ENCODE assay signal across 2 cellular contexts in genomic region chr6:110600640-110601039, GRCh38.
DNase-seq lines count a peak whose midpoint lies in the region; ATAC-seq, FAIRE-seq and TF ChIP-seq lines count a peak whose summit lies in the region.
"Not testable (repeated sequence)": the region's sequence is repeated elsewhere in the genome, so short reads cannot be mapped to it uniquely, and the experiment has no call there.

No MANE protein-coding gene starts in this region.

- H3K79me2 ChIP-seq in GM12878 (ENCODE audit: control insufficient read depth, insufficient read depth, low read length): not testable (repeated sequence)

- not testable (repeated sequence) for TF ChIP-seq RAD21 in GM12878 (IDR thresholded peaks at IDR 0.05; ENCODE audit: insufficient read depth, low read depth, low read length)

- in situ Hi-C loops in GM12878 (cut with MboI): not testable (repeated sequence)

- not testable (repeated sequence) for H2AFZ ChIP-seq in GM12878 (ENCODE audit: control insufficient read depth, low read depth, low read length)

- not testable (repeated sequence) for FAIRE-seq in GM12878 (lab: Jason Lieb, UNC)

- not testable (repeated sequence) for ATAC-seq in GM12878

- not testable (repeated sequence) for H3K4me3 ChIP-seq in HEK293 (ENCODE audit: low read depth, low read length); GM12878

- WGBS in GM12878 (ENCODE audit: insufficient coverage, insufficient replicate concordance, low lambda C conversion rate, missing lambda C conversion rate): 100% methylated on average over 1 of the region's 3 CpGs

- H4K20me1 ChIP-seq in GM12878 (ENCODE audit: control insufficient read depth, insufficient read depth): not testable (repeated sequence)

- H3K27me3 ChIP-seq in GM12878 (replicated peaks in 1 of 2; ENCODE audit: control insufficient read depth in 2 of 2, insufficient read depth in 2 of 2, low read length in 1 of 2): not testable (repeated sequence)

- not testable (repeated sequence) for H3K4me1 ChIP-seq in HEK293 (ENCODE audit: control insufficient read depth, insufficient read depth, low read length); GM12878 (ENCODE audit: control insufficient read depth, insufficient read depth, low read length)

- not testable (repeated sequence) for DNase-seq in GM12878 (ENCODE audit: low read depth, low spot score)

- TF ChIP-seq POLR2A in GM12878 (IDR thresholded peaks at IDR 0.05; ENCODE audit: low read depth, low read length): not testable (repeated sequence)

- not testable (repeated sequence) for H3K9me3 ChIP-seq in HEK293 (ENCODE audit: control insufficient read depth, insufficient read depth, low read depth, low read length); GM12878 (replicated peaks; ENCODE audit: control insufficient read depth, insufficient read depth, low read length)

- BruUV-seq in GM12878 (replicated peaks; lab: Mats Ljungman, UMichigan): not testable (repeated sequence)

- not testable (repeated sequence) for TF ChIP-seq CTCF in HEK293 (tag by site-specific recombination; IDR thresholded peaks at IDR 0.05); GM12878 (IDR thresholded peaks at IDR 0.05 in 2 of 3, conservative IDR thresholded peaks at IDR 0.05 in 1 of 3; ENCODE audit: control insufficient read depth in 2 of 3, extremely low read depth in 1 of 3, insufficient read depth in 1 of 3, low read depth in 3 of 3, low read length in 3 of 3)

- intact Hi-C loops in GM12878 (cut with micrococcal nuclease; ENCODE audit: unreplicated experiment): not testable (repeated sequence)

- not testable (repeated sequence) for H3K9ac ChIP-seq in GM12878 (ENCODE audit: control insufficient read depth, insufficient read depth, low read length)

- CTCF ChIA-PET in HEK293 (lab: Yijun Ruan, JAX); GM12878 (lab: Yijun Ruan, JAX): not testable (repeated sequence)

- SMC1A ChIA-PET in GM12878 (lab: Charles Lee; ENCODE audit: uncharacterized antibody, unreplicated experiment): not testable (repeated sequence)

- H3K36me3 ChIP-seq in HEK293 (ENCODE audit: control insufficient read depth in 2 of 2, insufficient read depth in 1 of 2, low read length in 2 of 2); GM12878 (ENCODE audit: control insufficient read depth in 2 of 2, insufficient read depth in 2 of 2, low read length in 1 of 2): not testable (repeated sequence)

- POLR2A ChIA-PET in HEK293 (lab: Yijun Ruan, JAX); GM12878 (lab: Charles Lee): not testable (repeated sequence)

- H3K4me2 ChIP-seq in GM12878 (ENCODE audit: control insufficient read depth, insufficient read depth): not testable (repeated sequence)

- H3K27ac ChIP-seq in HEK293 (ENCODE audit: extremely low read depth, low read depth, low read length); GM12878 (ENCODE audit: control insufficient read depth, insufficient read depth): not testable (repeated sequence)

- not testable (repeated sequence) for TF ChIP-seq EP300 in GM12878 (IDR thresholded peaks at IDR 0.05; ENCODE audit: borderline replicate concordance in 1 of 2, control insufficient read depth in 1 of 2, low read depth in 2 of 2, low read length in 2 of 2)

- RAD21 ChIA-PET in GM12878 (lab: Charles Lee; ENCODE audit: unreplicated experiment): not testable (repeated sequence)

TF ChIP-seq in HEK293, 187 proteins besides CTCF, POLR2A, EP300 and RAD21:
- TF ChIP-seq SCRT1 (tag by site-specific recombination; IDR thresholded peaks at IDR 0.05; ENCODE audit: borderline replicate concordance) (peak; percentile 65; the same call in 1 of the 2 replicates), SCRT2 (tag by site-specific recombination; IDR thresholded peaks at IDR 0.05) (peak; percentile 92)
TF ChIP-seq in HEK293: peak in this region for 2; not testable (repeated sequence) for 185.

TF ChIP-seq in GM12878, 131 proteins besides CTCF, POLR2A, EP300 and RAD21:
- TF ChIP-seq MTA2 (IDR thresholded peaks at IDR 0.05; ENCODE audit: low read depth): 0 out of 2 replicates have a peak, but pooled peaks have one; percentile 1
TF ChIP-seq in GM12878: peak in this region for 1; not testable (repeated sequence) for 130.
